23 cellular contexts compared by ENCODE assay signal in the genomic region with DNA sequence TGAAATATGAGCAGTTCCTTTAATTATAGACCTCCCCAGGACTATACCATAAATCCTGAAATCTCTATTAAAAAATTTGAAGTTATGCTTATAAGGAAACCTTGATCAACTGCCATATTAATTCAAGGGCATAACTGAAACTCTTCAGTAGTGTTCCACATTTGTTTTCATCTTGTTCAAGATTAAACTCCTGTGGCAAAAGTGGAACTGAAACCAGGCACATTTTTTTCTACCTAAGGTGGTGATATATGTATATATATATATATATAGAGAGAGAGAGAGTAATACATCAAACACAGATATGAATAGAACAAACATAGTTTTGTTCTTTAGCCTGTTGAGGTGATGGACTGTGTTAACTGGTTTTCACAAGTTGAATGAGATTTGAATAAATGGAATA.
"Had no signal": no experiment of that assay in that cellular context is flagged by ENCODE, and none has a peak within 500 bp of the region (broad histone marks: within the 10 kb centered on the region; RNA-seq: fewer than 3 reads in every experiment).

No MANE protein-coding gene starts in this region.

- H3K4me3 ChIP-seq: coronary artery, dorsolateral prefrontal cortex, esophagus muscularis mucosa, gastroesophageal sphincter, heart left ventricle, hepatocyte, lower lobe of right lung, mucosa of descending colon had no signal

- H3K79me2 ChIP-seq: hepatocyte had no signal

- H3K4me1 ChIP-seq: esophagus muscularis mucosa, foreskin keratinocyte, gastroesophageal sphincter, heart left ventricle, lower lobe of right lung had no signal

- H3K9me3 ChIP-seq: esophagus muscularis mucosa, gastroesophageal sphincter, heart left ventricle, lower lobe of right lung, mucosa of descending colon had no signal

- DNase-seq: dermis blood vessel endothelial cell; dorsolateral prefrontal cortex; effector CD4-positive, alpha-beta T cell; effector memory CD4-positive, alpha-beta T cell; foreskin keratinocyte; heart left ventricle; hypothalamus; immature natural killer cell; islet precursor cell; kidney; kidney glomerular epithelial cell; left colon; left ventricle myocardium superior; lower lobe of right lung; mesenchymal stem cell; mucosa of descending colon; naive B cell; naive thymus-derived CD8-positive, alpha-beta T cell had no signal

- H2AFZ ChIP-seq: hepatocyte had no signal

- H3K27me3 ChIP-seq: esophagus muscularis mucosa, foreskin keratinocyte, gastroesophageal sphincter, heart left ventricle, hepatocyte had no signal

- H3K27ac ChIP-seq: coronary artery, dorsolateral prefrontal cortex, esophagus muscularis mucosa, foreskin keratinocyte, gastroesophageal sphincter, heart left ventricle, hepatocyte, lower lobe of right lung had no signal

- H3K36me3 ChIP-seq: esophagus muscularis mucosa, gastroesophageal sphincter, heart left ventricle, lower lobe of right lung had no signal

- ATAC-seq: foreskin keratinocyte; gastroesophageal sphincter; heart left ventricle; left colon; left lobe of liver; left ventricle myocardium superior; lower lobe of right lung; mucosa of descending colon; naive thymus-derived CD8-positive, alpha-beta T cell had no signal

- H3K4me2 ChIP-seq: hepatocyte had no signal
